ENCODE assay signal across 8 cellular contexts in the genomic region with DNA sequence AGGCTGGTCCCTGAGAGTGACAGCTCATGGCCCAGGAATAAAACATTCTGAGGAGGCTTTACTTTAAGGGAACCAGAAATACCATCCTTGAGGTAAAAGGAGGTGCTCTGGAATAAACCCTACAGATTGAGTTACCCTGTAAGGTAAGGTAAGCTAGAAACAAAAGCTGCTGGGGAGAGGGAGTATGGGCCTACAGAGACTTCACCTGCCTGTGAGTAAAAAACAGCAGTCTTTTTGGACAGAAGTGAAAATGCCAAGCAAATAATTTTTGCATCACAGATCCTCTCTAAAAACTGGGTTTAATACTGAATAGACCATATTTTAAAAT. TPM values are rescaled to one million over a fixed set of nuclear protein-coding genes. Genes with fewer than 3 reads are reported as not detected.
DNase-seq lines count a peak whose midpoint lies in the region; ATAC-seq and TF ChIP-seq lines count a peak whose summit lies in the region.
"Had no signal": no experiment of that assay in that cellular context is flagged by ENCODE, and none has a peak within 500 bp of the region (broad histone marks: within the 10 kb centered on the region; RNA-seq: fewer than 3 reads in every experiment).

No MANE protein-coding gene starts in this region.

- H2AFZ ChIP-seq in hepatocyte: no peak overlapping the region

- peaks cover 2% of the 10 kb centered on the region; the same call in 1 of the 2 replicates for H3K9me3 Mint-ChIP-seq in HFFc6
- H3K9me3 Mint-ChIP-seq in WTC11: peaks cover 2% of the 10 kb centered on the region; the same call in 1 of the 2 replicates
- peaks cover 1 to 2% of the 10 kb centered on the region in 2 donors for H3K9me3 Mint-ChIP-seq in stimulated activated naive B cell treated with anti-CD40 and anti-IgM and Interleukin-4, amounts not matched to agents 10 μg/mL and 1 μg/mL and 100 μg/mL, for 72 hours

- H3K4me1 ChIP-seq in hepatocyte (ENCODE audit: insufficient read depth): peaks cover 41% of the 10 kb centered on the region

- H3K36me3 ChIP-seq in hepatocyte (replicated peaks; ENCODE audit: insufficient read depth, low read depth): no peaks in the 10 kb centered on the region

- no peak overlapping the region for H3K4me3 ChIP-seq in hepatocyte

- peak overlapping the region; percentile 96 for H3K27ac ChIP-seq in hepatocyte

- no peak for DNase-seq in HFFc6
- DNase-seq in WTC11 (ENCODE audit: low spot score): no peak
- DNase-seq in hepatocyte (ENCODE audit: low spot score): no peak
- DNase-seq in stimulated activated naive B cell treated with anti-CD40 and anti-IgM and Interleukin-4, amounts not matched to agents 10 μg/mL and 1 μg/mL and 100 μg/mL, for 72 hours: no peak
- no peak for DNase-seq in NCI-H1105 treated with DMSO at 0.1 percent for 48 hours (lab: John Stamatoyannopoulos, UW)
- DNase-seq in posterior vena cava (ENCODE audit: low spot score): no peak
- DNase-seq: T1000 had no signal

- peaks cover 83% of the 10 kb centered on the region for H3K4me1 Mint-ChIP-seq in HFFc6 (ENCODE audit: low read depth)
- H3K4me1 Mint-ChIP-seq in WTC11: peaks cover 51% of the 10 kb centered on the region
- peaks cover 46 to 49% of the 10 kb centered on the region in 2 donors for H3K4me1 Mint-ChIP-seq in stimulated activated naive B cell treated with anti-CD40 and anti-IgM and Interleukin-4, amounts not matched to agents 10 μg/mL and 1 μg/mL and 100 μg/mL, for 72 hours

- intact Hi-C loops in posterior vena cava (cut with DNase I): no loop called here

- H3K4me3 Mint-ChIP-seq in HFFc6 (peak overlapping the region; percentile 87), WTC11 (no peak overlapping the region)
- peak overlapping the region; percentile 60 to 74 for H3K4me3 Mint-ChIP-seq in stimulated activated naive B cell treated with anti-CD40 and anti-IgM and Interleukin-4, amounts not matched to agents 10 μg/mL and 1 μg/mL and 100 μg/mL, for 72 hours

- H3K27me3 ChIP-seq in hepatocyte: no peaks in the 10 kb centered on the region

- CTCF ChIA-PET in WTC11 (lab: Charles Lee): interaction anchor here (0.6 to 2.5 kb wide), 4 partner anchors 9 to 112 kb away, joined by 3 to 19 read pairs (median 6); no protein-coding TSS in a partner anchor

- H4K20me1 ChIP-seq in hepatocyte (ENCODE audit: insufficient read depth, poor library complexity, severe bottlenecking): no peaks in the 10 kb centered on the region

- no peaks in the 10 kb centered on the region for H3K9me2 ChIP-seq in hepatocyte (replicated peaks; ENCODE audit: insufficient read depth)

- peak overlapping the region; percentile 67 for H3K4me2 ChIP-seq in hepatocyte

- peaks cover 40% of the 10 kb centered on the region for H3K36me3 Mint-ChIP-seq in HFFc6 (ENCODE audit: low read depth)
- peaks cover 4% of the 10 kb centered on the region for H3K36me3 Mint-ChIP-seq in WTC11
- H3K36me3 Mint-ChIP-seq in stimulated activated naive B cell treated with anti-CD40 and anti-IgM and Interleukin-4, amounts not matched to agents 10 μg/mL and 1 μg/mL and 100 μg/mL, for 72 hours: peaks cover 11 to 19% of the 10 kb centered on the region in 2 donors

- POLR2A ChIA-PET in WTC11 (lab: Charles Lee): interaction anchor here (2.5 kb wide), 1 partner anchor 40 kb away, joined by 16 read pairs; no protein-coding TSS in a partner anchor

- H3K27me3 Mint-ChIP-seq in HFFc6 (ENCODE audit: insufficient read depth): peaks cover 10% of the 10 kb centered on the region
- H3K27me3 Mint-ChIP-seq in WTC11 (ENCODE audit: low read depth): no peaks in the 10 kb centered on the region
- H3K27me3 Mint-ChIP-seq in stimulated activated naive B cell treated with anti-CD40 and anti-IgM and Interleukin-4, amounts not matched to agents 10 μg/mL and 1 μg/mL and 100 μg/mL, for 72 hours: no peaks in the 10 kb centered on the region

- peaks cover 71% of the 10 kb centered on the region for H3K79me2 ChIP-seq in hepatocyte

- TF ChIP-seq CTCF in HFFc6 (IDR thresholded peaks at IDR 0.05) (no peak), WTC11 (IDR thresholded peaks at IDR 0.05) (no peak), hepatocyte (IDR thresholded peaks at IDR 0.05; ENCODE audit: poor library complexity) (no peak)

- ATAC-seq in WTC11 (no peak), HG02938 (IDR thresholded peaks at IDR 0.05; ENCODE audit: unreplicated experiment) (no peak)
- ATAC-seq in stimulated activated naive B cell treated with anti-CD40 and anti-IgM and Interleukin-4, amounts not matched to agents 10 μg/mL and 1 μg/mL and 100 μg/mL, for 72 hours (replicated peaks): no peak

- H3K27ac Mint-ChIP-seq in HFFc6 (peak overlapping the region; percentile 99), WTC11 (peak overlapping the region; percentile 85)
- H3K27ac Mint-ChIP-seq in stimulated activated naive B cell treated with anti-CD40 and anti-IgM and Interleukin-4, amounts not matched to agents 10 μg/mL and 1 μg/mL and 100 μg/mL, for 72 hours: peak overlapping the region; percentile 97

- H3K9me3 ChIP-seq in hepatocyte (ENCODE audit: low read depth): no peaks in the 10 kb centered on the region

TF ChIP-seq in WTC11, 78 proteins besides CTCF, POLR2A, EP300 and RAD21 (continues in another document):
- TF ChIP-seq, protein P1, sequence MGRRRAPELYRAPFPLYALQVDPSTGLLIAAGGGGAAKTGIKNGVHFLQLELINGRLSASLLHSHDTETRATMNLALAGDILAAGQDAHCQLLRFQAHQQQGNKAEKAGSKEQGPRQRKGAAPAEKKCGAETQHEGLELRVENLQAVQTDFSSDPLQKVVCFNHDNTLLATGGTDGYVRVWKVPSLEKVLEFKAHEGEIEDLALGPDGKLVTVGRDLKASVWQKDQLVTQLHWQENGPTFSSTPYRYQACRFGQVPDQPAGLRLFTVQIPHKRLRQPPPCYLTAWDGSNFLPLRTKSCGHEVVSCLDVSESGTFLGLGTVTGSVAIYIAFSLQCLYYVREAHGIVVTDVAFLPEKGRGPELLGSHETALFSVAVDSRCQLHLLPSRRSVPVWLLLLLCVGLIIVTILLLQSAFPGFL (CRISPR knock-in tag; IDR thresholded peaks at IDR 0.05; ENCODE audit: borderline replicate concordance): no peak
- TF ChIP-seq HMGA2 (CRISPR knock-in tag; IDR thresholded peaks at IDR 0.05) (no peak), ZNF423 (CRISPR knock-in tag; IDR thresholded peaks at IDR 0.05) (no peak), ZNF416 (CRISPR knock-in tag; IDR thresholded peaks at IDR 0.05) (no peak), ZNF317 (CRISPR knock-in tag; IDR thresholded peaks at IDR 0.05; ENCODE audit: borderline replicate concordance, low read depth) (no peak), CBFB (CRISPR knock-in tag; IDR thresholded peaks at IDR 0.05; ENCODE audit: low read depth) (no peak), JAZF1 (CRISPR knock-in tag; IDR thresholded peaks at IDR 0.05) (no peak), ZNF219 (CRISPR knock-in tag; IDR thresholded peaks at IDR 0.05; ENCODE audit: borderline replicate concordance) (no peak)
- TF ChIP-seq, protein P2, sequence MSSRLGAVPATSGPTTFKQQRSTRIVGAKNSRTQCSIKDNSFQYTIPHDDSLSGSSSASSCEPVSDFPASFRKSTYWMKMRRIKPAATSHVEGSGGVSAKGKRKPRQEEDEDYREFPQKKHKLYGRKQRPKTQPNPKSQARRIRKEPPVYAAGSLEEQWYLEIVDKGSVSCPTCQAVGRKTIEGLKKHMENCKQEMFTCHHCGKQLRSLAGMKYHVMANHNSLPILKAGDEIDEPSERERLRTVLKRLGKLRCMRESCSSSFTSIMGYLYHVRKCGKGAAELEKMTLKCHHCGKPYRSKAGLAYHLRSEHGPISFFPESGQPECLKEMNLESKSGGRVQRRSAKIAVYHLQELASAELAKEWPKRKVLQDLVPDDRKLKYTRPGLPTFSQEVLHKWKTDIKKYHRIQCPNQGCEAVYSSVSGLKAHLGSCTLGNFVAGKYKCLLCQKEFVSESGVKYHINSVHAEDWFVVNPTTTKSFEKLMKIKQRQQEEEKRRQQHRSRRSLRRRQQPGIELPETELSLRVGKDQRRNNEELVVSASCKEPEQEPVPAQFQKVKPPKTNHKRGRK (CRISPR knock-in tag; IDR thresholded peaks at IDR 0.05; ENCODE audit: borderline replicate concordance): no peak
- TF ChIP-seq, protein P3, sequence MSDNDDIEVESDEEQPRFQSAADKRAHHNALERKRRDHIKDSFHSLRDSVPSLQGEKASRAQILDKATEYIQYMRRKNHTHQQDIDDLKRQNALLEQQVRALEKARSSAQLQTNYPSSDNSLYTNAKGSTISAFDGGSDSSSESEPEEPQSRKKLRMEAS (CRISPR knock-in tag; IDR thresholded peaks at IDR 0.05): no peak

RNA-seq across cellular contexts. Expression of a gene that starts 41.2 kb away (rescaled TPM):
- total RNA-seq in HFFc6 (2021; fragmentation: NEBNext Ultra II Directional; extraction: Animal tissue kit (Norgen Biotek cat#: 25700)): 100 to 1,000 TPM; 541 to 709 (median 649) TPM
- total RNA-seq in WTC11 (2021): 108 to 114 TPM (median 113 TPM) in 3 replicates
- 109 and 137 TPM in 2 replicates for total RNA-seq in hepatocyte
- polyA plus RNA-seq in hepatocyte: 76.5 and 110 TPM in 2 replicates
- 100 to 1,000 TPM; 361 to 548 TPM for total RNA-seq in posterior vena cava

RNA-seq across cellular contexts. Expression of a gene that starts 56.5 kb away (rescaled TPM):
- 1 to 10 TPM; 6.2 to 8.1 (median 7.1) TPM for total RNA-seq in HFFc6 (2021; fragmentation: NEBNext Ultra II Directional; extraction: Animal tissue kit (Norgen Biotek cat#: 25700))
- total RNA-seq in WTC11 (2021) (0.18 to 0.46 TPM (median 0.21 TPM) in 3 replicates), hepatocyte (0.37 and 0.72 TPM in 2 replicates), posterior vena cava (10 to 100 TPM in 1 of 2 donors, 1 to 10 TPM in 1; 5.1 to 14.4 TPM)
- polyA plus RNA-seq in hepatocyte: 1.5 and 1.8 TPM in 2 replicates
